8 cellular contexts compared by ENCODE assay signal in genomic region chr11:18012906-18013781, GRCh38. TPM values are rescaled to one million over a fixed set of nuclear protein-coding genes. Genes with fewer than 3 reads are reported as not detected.
DNase-seq lines count a peak whose midpoint lies in the region; ATAC-seq and TF ChIP-seq lines count a peak whose summit lies in the region.

Gene SERGEF (minus strand): TSS chr11:18013047. CDS start chr11:18013010, 37 bp downstream.

- DNase-seq in NCI-H1417 (lab: John Stamatoyannopoulos, UW): peak; percentile 96 to 97 (median 96)
- DNase-seq in activated naive CD8-positive, alpha-beta T cell treated with anti-CD3 and anti-CD28 coated beads, Interleukin-2, amount 10 ng/mL, durations not matched to agents 7 days and 5 days: peak; percentile 97
- DNase-seq in cardiac septum (ENCODE audit: low spot score): peak; percentile 96
- DNase-seq in pons (ENCODE audit: low spot score): peak; percentile 79
- peak; percentile 90 for DNase-seq in type B pancreatic cell (ENCODE audit: extremely low spot score, unreplicated experiment)

- peaks cover 26% of the 10 kb centered on the region for H3F3A ChIP-seq in SU-DHL-6 (ENCODE audit: insufficient read depth)

- H3K4me1 Mint-ChIP-seq in activated naive CD8-positive, alpha-beta T cell treated with anti-CD3 and anti-CD28 coated beads, Interleukin-2, amount 10 ng/mL, durations not matched to agents 7 days and 5 days: peaks cover 27% of the 10 kb centered on the region
- H3K4me1 Mint-ChIP-seq in type B pancreatic cell (ENCODE audit: unreplicated experiment): peaks cover 13% of the 10 kb centered on the region

- H3K9me2 ChIP-seq in SU-DHL-6 (replicated peaks; ENCODE audit: insufficient read depth, low read length): no peaks in the 10 kb centered on the region

- H3K27ac Mint-ChIP-seq in activated naive CD8-positive, alpha-beta T cell treated with anti-CD3 and anti-CD28 coated beads, Interleukin-2, amount 10 ng/mL, durations not matched to agents 7 days and 5 days: peak within 1 kb of the TSS; percentile 96
- H3K27ac Mint-ChIP-seq in type B pancreatic cell: peak within 1 kb of the TSS; percentile 87

- peak; percentile 93 for ATAC-seq in HG02763 (IDR thresholded peaks at IDR 0.05; ENCODE audit: unreplicated experiment)
- ATAC-seq in activated naive CD8-positive, alpha-beta T cell treated with anti-CD3 and anti-CD28 coated beads, Interleukin-2, amount 10 ng/mL, durations not matched to agents 7 days and 5 days (ENCODE audit: low read depth): peak; percentile 93

- H3K9me3 ChIP-seq in SU-DHL-6 (ENCODE audit: insufficient read depth, low read length): no peaks in the 10 kb centered on the region

- H3K4me3 Mint-ChIP-seq in activated naive CD8-positive, alpha-beta T cell treated with anti-CD3 and anti-CD28 coated beads, Interleukin-2, amount 10 ng/mL, durations not matched to agents 7 days and 5 days: peak within 1 kb of the TSS; percentile 97
- H3K4me3 Mint-ChIP-seq in type B pancreatic cell: peak within 1 kb of the TSS; percentile 98

- H3K36me3 Mint-ChIP-seq in activated naive CD8-positive, alpha-beta T cell treated with anti-CD3 and anti-CD28 coated beads, Interleukin-2, amount 10 ng/mL, durations not matched to agents 7 days and 5 days: no peaks in the 10 kb centered on the region
- H3K36me3 Mint-ChIP-seq in type B pancreatic cell: no peaks in the 10 kb centered on the region

- H3K27me3 ChIP-seq in SU-DHL-6 (ENCODE audit: low read length): no peaks in the 10 kb centered on the region

- H3K9me3 Mint-ChIP-seq in activated naive CD8-positive, alpha-beta T cell treated with anti-CD3 and anti-CD28 coated beads, Interleukin-2, amount 10 ng/mL, durations not matched to agents 7 days and 5 days: no peaks in the 10 kb centered on the region
- H3K9me3 Mint-ChIP-seq in type B pancreatic cell: no peaks in the 10 kb centered on the region

- peak within 1 kb of the TSS; percentile 84 for H2AFZ ChIP-seq in SU-DHL-6 (ENCODE audit: low read depth, low read length, severe bottlenecking)

- no peaks in the 10 kb centered on the region for H3K27me3 Mint-ChIP-seq in activated naive CD8-positive, alpha-beta T cell treated with anti-CD3 and anti-CD28 coated beads, Interleukin-2, amount 10 ng/mL, durations not matched to agents 7 days and 5 days
- peaks cover 36% of the 10 kb centered on the region for H3K27me3 Mint-ChIP-seq in type B pancreatic cell

- H3K4me3 ChIP-seq in GM12875 (ENCODE audit: low read depth, low read length) (peak within 1 kb of the TSS; percentile 87), SU-DHL-6 (ENCODE audit: insufficient read depth, low read length, poor library complexity, severe bottlenecking) (peak within 1 kb of the TSS; percentile 63)

- intact Hi-C loops in cardiac septum (cut with DNase I): loop anchor here (5.0 kb wide), 1 partner anchor 89 kb away; no protein-coding TSS in a partner anchor

- POLR2A ChIA-PET in activated naive CD8-positive, alpha-beta T cell treated with anti-CD3 and anti-CD28 coated beads, Interleukin-2, amount 10 ng/mL, durations not matched to agents 7 days and 5 days (lab: Charles Lee): interaction anchor here (0.6 to 1.5 kb wide), 11 partner anchors 8 to 936 kb away, joined by 3 to 6 read pairs (median 4); partner anchors contain the start of genes LDHA, NUCB2, RPS13 and SAAL1

- H3K4me2 ChIP-seq in SU-DHL-6 (ENCODE audit: low read depth, low read length, poor library complexity, severe bottlenecking): peak within 1 kb of the TSS; percentile 70

- H3K9ac ChIP-seq in SU-DHL-6 (ENCODE audit: low read length): peak within 1 kb of the TSS; percentile 86

- H3K36me3 ChIP-seq in SU-DHL-6 (ENCODE audit: low read length): no peaks in the 10 kb centered on the region

- H4K20me1 ChIP-seq in SU-DHL-6 (ENCODE audit: low read depth, low read length): no peaks in the 10 kb centered on the region

- no peak for TF ChIP-seq CTCF in GM12875 (IDR thresholded peaks at IDR 0.05; ENCODE audit: borderline replicate concordance, insufficient read depth, low read depth, low read length)
- TF ChIP-seq CTCF in SU-DHL-6 (IDR thresholded peaks at IDR 0.05; ENCODE audit: insufficient read depth, low read length, poor library complexity, severe bottlenecking): no peak
- TF ChIP-seq CTCF in type B pancreatic cell (conservative IDR thresholded peaks at IDR 0.05): peak; percentile 38

- H3K79me2 ChIP-seq in SU-DHL-6 (ENCODE audit: insufficient read depth, low read length): peaks cover 36% of the 10 kb centered on the region

- peak within 1 kb of the TSS; percentile 75 for H3K27ac ChIP-seq in SU-DHL-6 (ENCODE audit: low read depth, low read length)

RNA-seq across cellular contexts. Expression of gene SERGEF, which starts in this region (rescaled TPM):
- total RNA-seq in activated naive CD8-positive, alpha-beta T cell treated with anti-CD3 and anti-CD28 coated beads, Interleukin-2, amount 10 ng/mL, durations not matched to agents 7 days and 5 days: 10 to 100 TPM; 44.3 to 47.2 TPM
- total RNA-seq in cardiac septum (22.4 TPM), type B pancreatic cell (ENCODE audit: low replicate concordance) (26.4 and 27.1 TPM in 2 replicates)

Comparison
In these comparisons a context has a peak if more than half of its experiments do, and no peak if none do; other contexts are left out.
1. Peak in every context shown above with its lines: DNase-seq, ATAC-seq, H3K4me3 ChIP-seq and H3K27ac ChIP-seq.